23 cellular contexts compared by ENCODE assay signal in the genomic region with DNA sequence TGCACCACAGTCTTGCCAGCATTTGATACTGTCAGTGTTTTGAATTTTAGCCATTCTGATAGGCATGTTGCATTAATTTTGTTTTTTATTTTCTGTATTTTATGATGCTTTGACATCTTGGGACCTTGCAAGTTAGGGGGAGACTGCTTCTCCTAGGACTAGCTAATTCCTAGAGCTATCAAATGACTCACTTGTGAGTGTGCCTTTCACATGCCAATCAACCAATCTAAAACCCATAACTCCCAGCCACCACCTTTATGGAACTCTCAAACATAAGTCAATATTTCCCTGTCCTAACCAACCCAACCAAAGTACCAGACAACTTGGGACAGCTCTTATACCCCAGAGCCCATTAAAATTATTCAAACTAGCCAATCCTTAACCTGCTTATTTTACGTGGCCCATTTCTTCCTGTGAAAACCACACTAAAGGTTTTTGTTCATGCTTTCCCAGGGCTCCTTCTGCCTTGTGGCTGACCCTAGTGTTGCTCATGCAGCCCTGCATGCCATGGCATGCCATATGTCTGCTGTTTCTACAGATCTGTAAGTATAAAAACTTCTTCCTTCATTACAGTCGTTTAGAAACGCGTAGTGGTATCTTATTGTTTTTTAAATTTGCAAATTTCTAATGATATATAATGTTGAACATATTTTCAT.
"Had no signal": no experiment of that assay in that cellular context is flagged by ENCODE, and none has a peak within 500 bp of the region (broad histone marks: within the 10 kb centered on the region; RNA-seq: fewer than 3 reads in every experiment).

No MANE protein-coding gene starts in this region.

- DNase-seq: activated CD4-positive, alpha-beta T cell treated with anti-CD3 and anti-CD28 coated beads, Interleukin-2, amount 10 ng/mL, durations not matched to agents 7 days and 5 days; activated CD8-positive, alpha-beta memory T cell treated with anti-CD3 and anti-CD28 coated beads for 24 hours; activated CD8-positive, alpha-beta memory T cell treated with anti-CD3 and anti-CD28 coated beads, Interleukin-2, amount 50 U/mL, for 4 hours; activated T-cell treated with anti-CD3 and anti-CD28 coated beads, Interleukin-2, amount 50 U/mL, for 24 hours; aorta; colonic mucosa; dorsolateral prefrontal cortex; endodermal cell; foreskin melanocyte; left ventricle myocardium inferior; ovary; stimulated activated CD4-positive, alpha-beta T cell treated with anti-CD3 and anti-CD28 coated beads, Interleukin-4, amount 100 ng/mL, for 4 hours; stomach; transverse colon; uterus had no signal

- H3K79me2 ChIP-seq: hepatocyte had no signal

- H3K4me1 Mint-ChIP-seq: activated T-helper 17 cell treated with anti-CD3 and anti-CD28 coated beads, Interleukin-2, amount 50 U/mL, for 72 hours had no signal

- H3K27ac Mint-ChIP-seq: activated CD4-positive, alpha-beta T cell treated with anti-CD3 and anti-CD28 coated beads, Interleukin-2, amount 10 ng/mL, durations not matched to agents 7 days and 5 days; activated naive CD4-positive, alpha-beta T cell treated with anti-CD3 and anti-CD28 coated beads, Interleukin-2, amount 50 U/mL, for 72 hours; activated T-cell treated with anti-CD3 and anti-CD28 coated beads, Interleukin-2, amount 50 U/mL, for 24 hours; activated T-helper 17 cell treated with anti-CD3 and anti-CD28 coated beads, Interleukin-2, amount 50 U/mL, for 72 hours; endodermal cell; natural killer cell treated with Interleukin-12 subunit alpha and Interleukin-12 subunit beta and Interleukin-15 and Interleukin-18, amount 100 ng/mL, for 72 hours had no signal

- H3K4me2 ChIP-seq: hepatocyte had no signal

- ATAC-seq: activated CD4-positive, CD25-positive, alpha-beta regulatory T cell treated with anti-CD3 and anti-CD28 coated beads, Interleukin-2, amount 50 U/mL, for 24 hours; activated T-helper 17 cell treated with anti-CD3 and anti-CD28 coated beads, Interleukin-2, amount 50 U/mL, for 72 hours; natural killer cell treated with Interleukin-12 subunit alpha and Interleukin-12 subunit beta and Interleukin-15 and Interleukin-18, amount 100 ng/mL, for 72 hours had no signal

- H3K9me3 ChIP-seq: colonic mucosa, ovary, prostate gland, suprapubic skin had no signal

- H3K27me3 ChIP-seq: colonic mucosa, dorsolateral prefrontal cortex, hepatocyte, ovary, stomach, suprapubic skin, transverse colon, uterus had no signal

- H3K4me1 ChIP-seq: colonic mucosa, left ventricle myocardium inferior, prostate gland, stomach, suprapubic skin, transverse colon, uterus had no signal

- H3K4me3 ChIP-seq: colonic mucosa, dorsolateral prefrontal cortex, hepatocyte, left ventricle myocardium inferior, ovary, prostate gland, stomach, suprapubic skin, transverse colon, uterus had no signal

- H2AFZ ChIP-seq: hepatocyte had no signal

- H3K36me3 ChIP-seq: colonic mucosa, left ventricle myocardium inferior, ovary, prostate gland, stomach, suprapubic skin, transverse colon, uterus had no signal

- H3K36me3 Mint-ChIP-seq: activated naive CD4-positive, alpha-beta T cell treated with anti-CD3 and anti-CD28 coated beads, Interleukin-2, amount 50 U/mL, for 72 hours had no signal

- H3K4me3 Mint-ChIP-seq: activated CD4-positive, alpha-beta T cell treated with anti-CD3 and anti-CD28 coated beads, Interleukin-2, amount 10 ng/mL, durations not matched to agents 7 days and 5 days; activated T-cell treated with anti-CD3 and anti-CD28 coated beads, Interleukin-2, amount 50 U/mL, for 24 hours; activated T-helper 17 cell treated with anti-CD3 and anti-CD28 coated beads, Interleukin-2, amount 50 U/mL, for 72 hours; endodermal cell; natural killer cell treated with Interleukin-12 subunit alpha and Interleukin-12 subunit beta and Interleukin-15 and Interleukin-18, amount 100 ng/mL, for 72 hours had no signal

- H3K27ac ChIP-seq: colonic mucosa, dorsolateral prefrontal cortex, hepatocyte, left ventricle myocardium inferior, ovary, prostate gland, stomach, suprapubic skin, transverse colon, uterus, VCaP had no signal
